13 cellular contexts compared by ENCODE assay signal in the genomic region with DNA sequence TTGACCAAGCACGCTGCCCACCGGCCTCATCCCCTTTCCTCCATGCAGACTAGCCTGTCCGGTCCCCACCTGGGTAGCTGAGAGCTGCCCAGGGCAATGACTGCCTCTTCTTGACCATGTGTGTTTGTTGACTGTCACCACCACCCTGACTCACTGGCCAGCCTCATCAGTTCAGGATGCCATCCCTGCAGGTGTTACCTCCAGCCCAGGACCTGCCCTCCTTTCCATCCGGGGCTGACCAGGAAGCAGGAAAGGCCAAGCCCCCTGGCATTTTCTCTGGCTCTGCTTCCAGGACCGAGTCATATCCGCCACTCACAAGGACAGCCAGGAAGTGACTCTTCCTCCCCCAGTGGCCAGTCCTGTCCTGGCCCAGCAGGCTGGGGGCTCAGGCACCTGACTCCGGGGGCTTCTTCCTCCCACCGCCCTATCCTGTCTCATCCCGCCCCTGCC. TPM values are rescaled to one million over a fixed set of nuclear protein-coding genes. Genes with fewer than 3 reads are reported as not detected.
DNase-seq lines count a peak whose midpoint lies in the region; ATAC-seq, FAIRE-seq and TF ChIP-seq lines count a peak whose summit lies in the region.
"Had no signal": no experiment of that assay in that cellular context is flagged by ENCODE, and none has a peak within 500 bp of the region (broad histone marks: within the 10 kb centered on the region; RNA-seq: fewer than 3 reads in every experiment).

No MANE protein-coding gene starts in this region.

- H3K36me3 ChIP-seq in ascending aorta (peaks cover 33 to 46% of the 10 kb centered on the region in 2 donors), thyroid gland (peaks cover 30 to 35% of the 10 kb centered on the region in 2 donors)

- no peak for ATAC-seq in HG03280 (IDR thresholded peaks at IDR 0.05; ENCODE audit: unreplicated experiment)

- peaks cover 11 to 17% of the 10 kb centered on the region in 2 donors for H3K4me1 ChIP-seq in ascending aorta
- H3K4me1 ChIP-seq in thyroid gland: peaks cover 34 to 46% of the 10 kb centered on the region in 2 donors
- H3K4me1 ChIP-seq: parathyroid adenoma had no signal

- TF ChIP-seq POLR2A in thyroid gland (IDR thresholded peaks at IDR 0.05): no peak
- TF ChIP-seq POLR2A in GM12891 (IDR thresholded peaks at IDR 0.05; ENCODE audit: low read depth, low read length): no peak

- DNase-seq in HT-29 (ENCODE audit: low spot score) (peak; percentile 62), ascending aorta (ENCODE audit: low spot score in 2 of 2) (no peak), kidney tubule cell (ENCODE audit: low spot score) (peak; percentile 96), thyroid gland (no peak), GM12891 (ENCODE audit: insufficient read length, low spot score) (no peak), DMS79 (lab: John Stamatoyannopoulos, UW) (no peak)
- DNase-seq: activated CD4-positive, alpha-beta T cell treated with anti-CD3 and anti-CD28 coated beads, Interleukin-2, amount 10 ng/mL, durations not matched to agents 24 days and 14 days; effector CD4-positive, alpha-beta T cell; NCI-H187; RPMI8226 had no signal

- intact Hi-C loops in ascending aorta (cut with DNase I) (no loop called here), thyroid gland (cut with DNase I) (loop anchor here (10.0 kb wide), 1 partner anchor 54 kb away; no protein-coding TSS in a partner anchor)

- H3K9me3 ChIP-seq in ascending aorta (no peaks in the 10 kb centered on the region), thyroid gland (no peaks in the 10 kb centered on the region)

- H3K27ac ChIP-seq in ascending aorta (peak overlapping the region; percentile 43 to 56), thyroid gland (peak overlapping the region in 2 of 3 donors; percentile 66 to 67)
- H3K27ac ChIP-seq: HL-60, parathyroid adenoma had no signal

- no peaks in the 10 kb centered on the region for H3K27me3 ChIP-seq in ascending aorta
- H3K27me3 ChIP-seq in thyroid gland: no peaks in the 10 kb centered on the region

- H3K4me3 ChIP-seq in ascending aorta: no peak overlapping the region
- no peak overlapping the region for H3K4me3 ChIP-seq in thyroid gland (replicated peaks in 1 of 3)

- no peak for FAIRE-seq in GM12891 (lab: Jason Lieb, UNC)

- TF ChIP-seq CTCF in ascending aorta (IDR thresholded peaks at IDR 0.05) (no peak), thyroid gland (IDR thresholded peaks at IDR 0.05) (no peak)

- 80 to 83% methylated on average over 7 to 9 of the region's 9 CpGs for WGBS in thyroid gland, 2 donors

TF ChIP-seq in GM12891, 5 proteins besides CTCF, POLR2A, EP300 and RAD21:
- TF ChIP-seq POLR2AphosphoS5 (IDR thresholded peaks at IDR 0.05; ENCODE audit: low read depth, low read length) (no peak), POU2F2 (IDR thresholded peaks at IDR 0.05; ENCODE audit: low read depth, low read length) (no peak), SPI1 (IDR thresholded peaks at IDR 0.05; ENCODE audit: low read depth, low read length) (no peak), PAX5 (IDR thresholded peaks at IDR 0.05; ENCODE audit: insufficient read depth, low read length, severe bottlenecking) (no peak), TAF1 (IDR thresholded peaks at IDR 0.05; ENCODE audit: low read depth, low read length) (no peak)

RNA-seq across cellular contexts. Expression of a gene that starts 17.1 kb away (rescaled TPM):
- total RNA-seq in HT-29 (2014; rRNA removed; shearing (Covaris generic)): 302 and 331 TPM in 2 replicates
- total RNA-seq in ascending aorta (42.7 TPM), thyroid gland (10 to 100 TPM; 22.3 to 53.2 (median 29.3) TPM)
- 0.14 TPM for polyA plus RNA-seq in GM12891 (2012; ENCODE audit: low read depth, missing spikeins)
- total RNA-seq: activated CD4-positive, alpha-beta T cell treated with anti-CD3 and anti-CD28 coated beads, Interleukin-2, amount 10 ng/mL, durations not matched to agents 24 days and 14 days had no signal

Comparison
In these comparisons a context has a peak if more than half of its experiments do, and no peak if none do; other contexts are left out.
1. DNase-seq: peak in HT-29 (single experiment) and kidney tubule cell (single experiment); none in ascending aorta (0 of 2), thyroid gland (0 of 2), GM12891 (single experiment) and DMS79 (single experiment).